ENCODE assay signal across 13 cellular contexts in the genomic region with DNA sequence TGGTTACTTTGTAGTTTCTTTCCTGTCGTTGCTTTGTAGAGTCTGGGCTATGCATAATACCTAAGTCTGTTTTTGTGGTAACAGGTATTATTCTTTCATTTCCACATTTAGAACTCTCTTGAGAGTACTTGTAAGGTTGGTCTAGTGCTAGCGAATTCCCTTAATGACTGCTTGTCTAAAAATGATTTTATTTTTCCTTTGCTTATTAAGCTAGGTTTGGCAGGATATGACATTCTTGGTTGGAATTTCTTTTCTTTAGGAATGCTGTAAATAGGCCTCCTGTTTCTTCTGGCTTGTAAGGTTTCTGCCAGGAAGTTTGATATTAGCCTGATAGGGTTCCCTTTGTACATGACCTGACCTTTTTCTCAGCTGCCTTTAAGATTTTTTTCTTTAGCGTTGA.
A peak's percentile ranks its signal among the peaks of the same experiment; 100 is the strongest.
DNase-seq lines count a peak whose midpoint lies in the region; ATAC-seq and TF ChIP-seq lines count a peak whose summit lies in the region.
"Had no signal": no experiment of that assay in that cellular context is flagged by ENCODE, and none has a peak within 500 bp of the region (broad histone marks: within the 10 kb centered on the region; RNA-seq: fewer than 3 reads in every experiment).

No MANE protein-coding gene starts in this region.

- ATAC-seq in heart right ventricle: peak; percentile 51 to 96 (median 77)
- no peak for ATAC-seq in Right ventricle myocardium inferior
- peak; percentile 98 for ATAC-seq in HG02885 (IDR thresholded peaks at IDR 0.05; ENCODE audit: poor library complexity, unreplicated experiment)

- peaks cover 0 to 5% (median 0%) of the 10 kb centered on the region in 11 donors for H3K9me3 ChIP-seq in heart right ventricle
- no peaks in the 10 kb centered on the region for H3K9me3 ChIP-seq in OCI-LY3 (ENCODE audit: insufficient read depth, low read length)
- no peaks in the 10 kb centered on the region for H3K9me3 ChIP-seq in stomach
- H3K9me3 ChIP-seq: SJCRH30 had no signal

- H3K4me2 ChIP-seq in OCI-LY3 (ENCODE audit: low read length): peak overlapping the region; percentile 46

- TF ChIP-seq EP300 in stomach (IDR thresholded peaks at IDR 0.05): no peak

- intact Hi-C loops in heart right ventricle (cut with DNase I): no loop called here
- intact Hi-C loops in Right ventricle myocardium inferior (cut with DNase I): no loop called here
- intact Hi-C loops in stomach (cut with DNase I; ENCODE audit: low total_unique reads): no loop called here

- no peaks in the 10 kb centered on the region for H3K79me2 ChIP-seq in OCI-LY3 (ENCODE audit: low read length)

- TF ChIP-seq CTCF in heart right ventricle (IDR thresholded peaks at IDR 0.05): no peak
- TF ChIP-seq CTCF in OCI-LY3 (IDR thresholded peaks at IDR 0.05; ENCODE audit: low read depth, low read length): no peak
- no peak for TF ChIP-seq CTCF in stomach (IDR thresholded peaks at IDR 0.05)

- H4K20me1 ChIP-seq in OCI-LY3 (ENCODE audit: insufficient read depth, low read length): no peaks in the 10 kb centered on the region

- 51 to 61% methylated on average over 3 of the region's 3 CpGs for WGBS in heart right ventricle, 2 donors
- WGBS in stomach, 5 donors: 22 to 43% (median 40%) methylated on average over 3 of the region's 3 CpGs

- H3K9ac ChIP-seq in OCI-LY3 (ENCODE audit: low read length): no peak overlapping the region

- H3K4me1 ChIP-seq in heart right ventricle: peaks cover 0 to 14% (median 0%) of the 10 kb centered on the region in 9 donors
- H3K4me1 ChIP-seq in OCI-LY3 (ENCODE audit: low read length): peaks cover 13% of the 10 kb centered on the region
- H3K4me1 ChIP-seq in stomach: no peaks in the 10 kb centered on the region
- H3K4me1 ChIP-seq: SJCRH30 had no signal

- H3K27me3 ChIP-seq in heart right ventricle (no peaks in the 10 kb centered on the region), OCI-LY3 (ENCODE audit: low read depth, low read length) (0 out of 2 replicates have a peak, but pooled peaks cover 2% of the 10 kb centered on the region), stomach (no peaks in the 10 kb centered on the region), H7 (ENCODE audit: control insufficient read depth, insufficient read depth, low read length) (no peaks in the 10 kb centered on the region)
- H3K27me3 ChIP-seq: SJCRH30 had no signal

- no peak overlapping the region for H2AFZ ChIP-seq in OCI-LY3 (ENCODE audit: low read depth, low read length)

- DNase-seq in heart right ventricle (no peak), Right ventricle myocardium inferior (ENCODE audit: missing footprints) (no peak), stomach (no peak), H7 (no peak), NCI-H2081 (lab: John Stamatoyannopoulos, UW) (no peak), NCI-H524 (lab: John Stamatoyannopoulos, UW) (no peak)
- DNase-seq: activated CD4-positive, alpha-beta T cell treated with anti-CD3 and anti-CD28 coated beads for 4 hours; activated naive CD4-positive, alpha-beta T cell treated with anti-CD3 and anti-CD28 coated beads for 36 hours; DMS79 treated with DMSO at 0.1 percent for 48 hours; effector CD4-positive, alpha-beta T cell; SJCRH30 had no signal

- H3K4me3 ChIP-seq in heart right ventricle (no peak overlapping the region), OCI-LY3 (ENCODE audit: low read length) (no peak overlapping the region), stomach (no peak overlapping the region), H7 (ENCODE audit: insufficient read depth, low read depth, low read length) (no peak overlapping the region)
- H3K4me3 ChIP-seq: SJCRH30 had no signal

- no peak for TF ChIP-seq POLR2A in stomach (IDR thresholded peaks at IDR 0.05)

- H3K36me3 ChIP-seq in heart right ventricle (no peaks in the 10 kb centered on the region), OCI-LY3 (replicated peaks; ENCODE audit: low read depth, low read length) (no peaks in the 10 kb centered on the region), stomach (no peaks in the 10 kb centered on the region), H7 (replicated peaks; ENCODE audit: control insufficient read depth, insufficient read depth, low read length) (no peaks in the 10 kb centered on the region)
- H3K36me3 ChIP-seq: SJCRH30 had no signal

- H3K27ac ChIP-seq in heart right ventricle (peak overlapping the region in 4 of 10 donors; percentile 9 to 62 (median 34)), OCI-LY3 (ENCODE audit: low read length) (no peak overlapping the region), stomach (peak overlapping the region in 3 of 5 donors; percentile 5 to 53 (median 24))
- H3K27ac ChIP-seq: SJCRH30 had no signal
